Comparison of ENCODE assay signal across 8 cellular contexts in the genomic region with DNA sequence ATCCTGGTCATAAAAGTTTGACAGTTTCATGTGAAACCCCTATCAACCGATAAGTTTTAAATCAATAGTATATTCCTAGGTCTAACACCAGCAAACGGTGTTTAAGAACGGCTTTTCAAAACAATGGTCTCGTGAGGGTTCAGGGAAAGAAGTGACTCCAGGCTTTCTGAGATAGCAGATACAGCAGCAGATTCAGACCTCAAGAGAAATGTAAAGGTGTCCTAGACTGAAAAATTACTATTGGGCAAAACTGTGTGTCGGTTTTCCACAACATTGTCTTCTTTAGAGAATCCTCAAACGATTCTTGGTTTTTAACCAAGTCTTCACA. TPM values are rescaled to one million over a fixed set of nuclear protein-coding genes. Genes with fewer than 3 reads are reported as not detected.
DNase-seq lines count a peak whose midpoint lies in the region; ATAC-seq and TF ChIP-seq lines count a peak whose summit lies in the region.

No MANE protein-coding gene starts in this region.

- TF ChIP-seq CTCF in activated CD8-positive, alpha-beta T cell treated with anti-CD3 and anti-CD28 coated beads for 36 hours (IDR thresholded peaks at IDR 0.05), result no peak

- no peaks in the 10 kb centered on the region for H3K27me3 ChIP-seq in iPS DF 6.9 (ENCODE audit: control insufficient read depth, insufficient read depth, low read length)

- peaks cover 57% of the 10 kb centered on the region for H3K4me1 Mint-ChIP-seq in activated naive CD4-positive, alpha-beta T cell treated with anti-CD3 and anti-CD28 coated beads, Interleukin-2, amount 10 ng/mL, durations not matched to agents 7 days and 5 days
- peaks cover 49% of the 10 kb centered on the region for H3K4me1 Mint-ChIP-seq in activated CD8-positive, alpha-beta T cell treated with anti-CD3 and anti-CD28 coated beads for 36 hours (ENCODE audit: low read depth)
- H3K4me1 Mint-ChIP-seq in stimulated activated memory B cell treated with anti-CD40 and anti-IgM and Interleukin-4, amounts not matched to agents 10 μg/mL and 1 μg/mL and 100 μg/mL, for 72 hours, result peaks cover 62% of the 10 kb centered on the region

- H3K4me3 Mint-ChIP-seq in activated naive CD4-positive, alpha-beta T cell treated with anti-CD3 and anti-CD28 coated beads, Interleukin-2, amount 10 ng/mL, durations not matched to agents 7 days and 5 days, result peak overlapping the region; percentile 99
- peak overlapping the region; percentile 90 for H3K4me3 Mint-ChIP-seq in activated CD8-positive, alpha-beta T cell treated with anti-CD3 and anti-CD28 coated beads for 36 hours
- peak overlapping the region; percentile 85 for H3K4me3 Mint-ChIP-seq in stimulated activated memory B cell treated with anti-CD40 and anti-IgM and Interleukin-4, amounts not matched to agents 10 μg/mL and 1 μg/mL and 100 μg/mL, for 72 hours

- no CpG with 5 or more reads among the region's 6 CpGs for WGBS in iPS DF 6.9 (ENCODE audit: insufficient coverage, insufficient read length)

- H3K27ac ChIP-seq in iPS DF 6.9 (ENCODE audit: low read length), result no peak overlapping the region

- no peaks in the 10 kb centered on the region for H3K9me3 ChIP-seq in iPS DF 6.9 (ENCODE audit: control insufficient read depth, insufficient read depth, low read length)

- DNase-seq in activated naive CD4-positive, alpha-beta T cell treated with anti-CD3 and anti-CD28 coated beads, Interleukin-2, amount 10 ng/mL, durations not matched to agents 7 days and 5 days, result no peak
- DNase-seq in activated naive CD4-positive, alpha-beta T cell (lab: John Stamatoyannopoulos, UW), result no peak
- DNase-seq in activated CD8-positive, alpha-beta T cell treated with anti-CD3 and anti-CD28 coated beads for 36 hours, result no peak
- no peak for DNase-seq in iPS DF 6.9 (ENCODE audit: low read depth, low spot score)
- no peak for DNase-seq in stimulated activated CD4-positive, alpha-beta T cell treated with anti-CD3 and anti-CD28 coated beads, Interleukin-15, amount 100 ng/mL, for 24 hours
- DNase-seq in stimulated activated naive CD4-positive, alpha-beta T cell treated with Interleukin-2 at 50 U/mL for 16 hours (lab: John Stamatoyannopoulos, UW), result no peak

- H3K4me1 ChIP-seq in iPS DF 6.9 (ENCODE audit: control insufficient read depth, insufficient read depth, low read length), result no peaks in the 10 kb centered on the region

- H3K36me3 Mint-ChIP-seq in activated naive CD4-positive, alpha-beta T cell treated with anti-CD3 and anti-CD28 coated beads, Interleukin-2, amount 10 ng/mL, durations not matched to agents 7 days and 5 days, result peaks cover 26% of the 10 kb centered on the region
- peaks cover 15% of the 10 kb centered on the region for H3K36me3 Mint-ChIP-seq in activated CD8-positive, alpha-beta T cell treated with anti-CD3 and anti-CD28 coated beads for 36 hours (ENCODE audit: low read depth)
- peaks cover 8% of the 10 kb centered on the region for H3K36me3 Mint-ChIP-seq in stimulated activated memory B cell treated with anti-CD40 and anti-IgM and Interleukin-4, amounts not matched to agents 10 μg/mL and 1 μg/mL and 100 μg/mL, for 72 hours

- POLR2A ChIA-PET in activated CD8-positive, alpha-beta T cell treated with anti-CD3 and anti-CD28 coated beads for 36 hours (lab: Charles Lee), result interaction anchor here (1.0 to 3.3 kb wide), 9 partner anchors 9 to 229 kb away, joined by 3 to 16 read pairs (median 4); partner anchors contain the start of genes KIF9 and KLHL18

- H3K36me3 ChIP-seq in iPS DF 6.9 (ENCODE audit: control insufficient read depth, insufficient read depth, low read length), result no peaks in the 10 kb centered on the region

- H3K27me3 Mint-ChIP-seq in activated naive CD4-positive, alpha-beta T cell treated with anti-CD3 and anti-CD28 coated beads, Interleukin-2, amount 10 ng/mL, durations not matched to agents 7 days and 5 days, result no peaks in the 10 kb centered on the region
- no peaks in the 10 kb centered on the region for H3K27me3 Mint-ChIP-seq in activated CD8-positive, alpha-beta T cell treated with anti-CD3 and anti-CD28 coated beads for 36 hours
- no peaks in the 10 kb centered on the region for H3K27me3 Mint-ChIP-seq in stimulated activated memory B cell treated with anti-CD40 and anti-IgM and Interleukin-4, amounts not matched to agents 10 μg/mL and 1 μg/mL and 100 μg/mL, for 72 hours

- no peaks in the 10 kb centered on the region for H3K9me3 Mint-ChIP-seq in activated naive CD4-positive, alpha-beta T cell treated with anti-CD3 and anti-CD28 coated beads, Interleukin-2, amount 10 ng/mL, durations not matched to agents 7 days and 5 days
- H3K9me3 Mint-ChIP-seq in activated CD8-positive, alpha-beta T cell treated with anti-CD3 and anti-CD28 coated beads for 36 hours, result no peaks in the 10 kb centered on the region
- H3K9me3 Mint-ChIP-seq in stimulated activated memory B cell treated with anti-CD40 and anti-IgM and Interleukin-4, amounts not matched to agents 10 μg/mL and 1 μg/mL and 100 μg/mL, for 72 hours, result no peaks in the 10 kb centered on the region

- intact Hi-C loops in activated CD8-positive, alpha-beta T cell treated with anti-CD3 and anti-CD28 coated beads for 36 hours (cut with micrococcal nuclease), result no loop called here

- peak overlapping the region; percentile 99 for H3K27ac Mint-ChIP-seq in activated naive CD4-positive, alpha-beta T cell treated with anti-CD3 and anti-CD28 coated beads, Interleukin-2, amount 10 ng/mL, durations not matched to agents 7 days and 5 days
- H3K27ac Mint-ChIP-seq in activated CD8-positive, alpha-beta T cell treated with anti-CD3 and anti-CD28 coated beads for 36 hours, result peak overlapping the region; percentile 97
- H3K27ac Mint-ChIP-seq in stimulated activated memory B cell treated with anti-CD40 and anti-IgM and Interleukin-4, amounts not matched to agents 10 μg/mL and 1 μg/mL and 100 μg/mL, for 72 hours, result peak overlapping the region; percentile 87

- no peak for ATAC-seq in activated CD8-positive, alpha-beta T cell treated with anti-CD3 and anti-CD28 coated beads for 36 hours
- ATAC-seq in stimulated activated memory B cell treated with anti-CD40 and anti-IgM and Interleukin-4, amounts not matched to agents 10 μg/mL and 1 μg/mL and 100 μg/mL, for 72 hours, result no peak
- ATAC-seq in HG02678 (IDR thresholded peaks at IDR 0.05; ENCODE audit: unreplicated experiment), result no peak

- CTCF ChIA-PET in activated naive CD4-positive, alpha-beta T cell treated with anti-CD3 and anti-CD28 coated beads, Interleukin-2, amount 10 ng/mL, durations not matched to agents 7 days and 5 days (lab: Charles Lee), result no interaction called here
- CTCF ChIA-PET in activated CD8-positive, alpha-beta T cell treated with anti-CD3 and anti-CD28 coated beads for 36 hours (lab: Charles Lee), result interaction anchor here (2.1 kb wide), 1 partner anchor 32 kb away, joined by 5 read pairs; no protein-coding TSS in a partner anchor

- peak overlapping the region; percentile 77; the same call in 1 of the 2 replicates for H3K4me3 ChIP-seq in iPS DF 6.9 (ENCODE audit: low read length)

RNA-seq across cellular contexts. Expression of gene SETD2, which starts 1.3 kb away (rescaled TPM):
- 10 to 100 TPM; 34.7 to 36.1 TPM for total RNA-seq in activated CD8-positive, alpha-beta T cell treated with anti-CD3 and anti-CD28 coated beads for 36 hours
